9 cellular contexts compared by ENCODE assay signal in the genomic region with DNA sequence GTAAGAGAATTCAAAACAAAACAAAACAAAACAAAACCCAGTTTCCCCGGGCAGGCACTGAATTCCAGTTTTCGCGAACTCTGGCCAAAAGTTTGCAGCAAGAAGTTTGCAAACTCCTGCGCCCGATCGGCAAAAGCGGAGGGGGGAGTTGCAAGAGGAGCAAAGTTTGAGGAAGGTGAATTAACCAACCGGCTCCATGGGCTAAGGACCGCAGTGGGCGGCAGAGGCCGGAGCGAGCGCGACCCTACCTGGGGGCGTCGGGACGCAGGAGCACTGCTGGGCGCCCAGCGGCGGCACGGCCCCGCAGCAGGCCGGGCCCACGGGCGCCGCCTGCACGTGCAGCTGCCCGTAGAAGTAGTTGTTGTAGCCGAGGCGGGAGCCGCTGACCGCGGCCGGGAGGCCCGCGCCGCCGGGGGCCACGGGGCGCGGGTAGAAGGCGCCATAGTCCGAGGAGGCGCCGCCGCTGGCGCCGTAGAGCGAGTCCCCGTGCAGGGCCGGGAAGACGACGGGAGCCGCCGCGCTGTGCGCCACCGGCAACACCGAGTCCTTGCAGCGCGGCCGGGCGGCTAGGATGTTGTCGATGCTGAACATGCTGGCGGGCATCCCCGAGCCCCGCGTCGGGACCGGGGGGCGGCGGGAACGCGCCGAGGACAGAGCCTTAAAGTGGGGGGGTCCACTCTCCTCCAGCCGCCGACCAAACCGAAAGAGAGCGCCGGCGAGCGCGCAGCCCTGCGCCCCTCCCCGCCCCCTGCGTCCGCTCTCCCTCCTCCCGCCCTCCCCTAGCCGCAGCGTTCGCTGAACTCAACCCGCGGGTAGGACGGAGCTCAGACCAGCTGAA. TPM values are rescaled to one million over a fixed set of nuclear protein-coding genes. Genes with fewer than 3 reads are reported as not detected.
DNase-seq lines count a peak whose midpoint lies in the region; ATAC-seq lines count a peak whose summit lies in the region.
"Had no signal": no experiment of that assay in that cellular context is flagged by ENCODE, and none has a peak within 500 bp of the region (broad histone marks: within the 10 kb centered on the region; RNA-seq: fewer than 3 reads in every experiment).

GSC (minus strand) TSS at position 701 of the 838 bp plus-strand sequence; CDS start at position 603, 98 bp downstream.

- H4K91ac ChIP-seq in mesenchymal stem cell (ENCODE audit: low read length), result no peak within 1 kb of the TSS

- peak within 1 kb of the TSS; percentile 93 for H3K9ac ChIP-seq in mesenchymal stem cell (ENCODE audit: low read length)

- H3K79me1 ChIP-seq in mesenchymal stem cell (replicated peaks; ENCODE audit: low read length, poor library complexity, severe bottlenecking), result no peaks in the 10 kb centered on the region

- no peak within 1 kb of the TSS for H2BK5ac ChIP-seq in mesenchymal stem cell (ENCODE audit: low read depth, low read length, poor library complexity, severe bottlenecking)

- no peak for ATAC-seq in GM18858 (IDR thresholded peaks at IDR 0.05; ENCODE audit: unreplicated experiment)
- no peak for ATAC-seq in GM18873 (IDR thresholded peaks at IDR 0.05; ENCODE audit: low FRiP score, unreplicated experiment)

- H2BK15ac ChIP-seq in mesenchymal stem cell (ENCODE audit: low read depth, poor library complexity, severe bottlenecking), result no peak within 1 kb of the TSS

- H3K4me3 ChIP-seq in mesenchymal stem cell (ENCODE audit: insufficient read depth in 1 of 2, low read depth in 1 of 2, low read length in 2 of 2) (peak within 1 kb of the TSS; percentile 53 to 87), urinary bladder (ENCODE audit: low read depth, low read length) (peak within 1 kb of the TSS; percentile 42)

- H3K9me3 Mint-ChIP-seq in dendritic cell treated with granulocyte-macrophage colony-stimulating factor and Interleukin-4, amounts not matched to agents 40 ng/mL and 50 ng/mL, for 4 days, result no peaks in the 10 kb centered on the region

- H3K4me1 Mint-ChIP-seq in dendritic cell treated with granulocyte-macrophage colony-stimulating factor and Interleukin-4, amounts not matched to agents 40 ng/mL and 50 ng/mL, for 4 days (ENCODE audit: low read depth), result peaks cover 24% of the 10 kb centered on the region

- no peak within 1 kb of the TSS for H3K27ac ChIP-seq in mesenchymal stem cell (ENCODE audit: low read length, poor library complexity, severe bottlenecking)
- no peak within 1 kb of the TSS for H3K27ac ChIP-seq in urinary bladder (ENCODE audit: low read depth)

- no peak within 1 kb of the TSS for H3K27ac Mint-ChIP-seq in dendritic cell treated with granulocyte-macrophage colony-stimulating factor and Interleukin-4, amounts not matched to agents 40 ng/mL and 50 ng/mL, for 4 days

- no peak within 1 kb of the TSS for H2BK120ac ChIP-seq in mesenchymal stem cell (ENCODE audit: low read depth, low read length)

- H3K18ac ChIP-seq in mesenchymal stem cell (ENCODE audit: low read depth in 1 of 2, low read length in 2 of 2), result no peak within 1 kb of the TSS

- no peak within 1 kb of the TSS for H3K4ac ChIP-seq in mesenchymal stem cell (ENCODE audit: low read depth in 1 of 2, low read length in 2 of 2)

- intact Hi-C loops in dendritic cell treated with granulocyte-macrophage colony-stimulating factor and Interleukin-4, amounts not matched to agents 40 ng/mL and 50 ng/mL, for 4 days (cut with micrococcal nuclease), result no loop called here

- peak within 1 kb of the TSS; percentile 89 for H3K4me2 ChIP-seq in mesenchymal stem cell (ENCODE audit: low read length, poor library complexity, severe bottlenecking)

- H3K36me3 ChIP-seq in mesenchymal stem cell (ENCODE audit: control insufficient read depth in 1 of 2, insufficient read depth in 2 of 2, low read depth in 1 of 2, low read length in 2 of 2) (peaks cover 0 to 21% of the 10 kb centered on the region in 2 experiments), urinary bladder (ENCODE audit: insufficient read depth) (no peaks in the 10 kb centered on the region)

- H3K36me3 Mint-ChIP-seq in dendritic cell treated with granulocyte-macrophage colony-stimulating factor and Interleukin-4, amounts not matched to agents 40 ng/mL and 50 ng/mL, for 4 days (ENCODE audit: low read depth), result no peaks in the 10 kb centered on the region

- H4K8ac ChIP-seq in mesenchymal stem cell (ENCODE audit: low read length), result no peak within 1 kb of the TSS

- no peak within 1 kb of the TSS for H3K14ac ChIP-seq in mesenchymal stem cell (ENCODE audit: low read length in 2 of 2)

- no peak within 1 kb of the TSS for H2AK5ac ChIP-seq in mesenchymal stem cell (ENCODE audit: low read length, severe bottlenecking)

- H3K23ac ChIP-seq in mesenchymal stem cell (ENCODE audit: low read length in 2 of 2), result no peak within 1 kb of the TSS

- H3K9me3 ChIP-seq in mesenchymal stem cell (ENCODE audit: control insufficient read depth, low read length), result no peaks in the 10 kb centered on the region

- H2BK12ac ChIP-seq in mesenchymal stem cell (ENCODE audit: low read length in 2 of 2), result no peak within 1 kb of the TSS

- peak within 1 kb of the TSS; percentile 72 for H3K4me3 Mint-ChIP-seq in dendritic cell treated with granulocyte-macrophage colony-stimulating factor and Interleukin-4, amounts not matched to agents 40 ng/mL and 50 ng/mL, for 4 days

- 2% methylated on average over 68 of the region's 94 CpGs for WGBS in mesenchymal stem cell
- WGBS in urinary bladder, result under 1% methylated on average over 94 of the region's 94 CpGs

- peaks cover 91% of the 10 kb centered on the region for H3K27me3 Mint-ChIP-seq in dendritic cell treated with granulocyte-macrophage colony-stimulating factor and Interleukin-4, amounts not matched to agents 40 ng/mL and 50 ng/mL, for 4 days

- no peak within 1 kb of the TSS for H2AFZ ChIP-seq in mesenchymal stem cell (ENCODE audit: low read depth, low read length)

- H3K4me1 ChIP-seq in mesenchymal stem cell (ENCODE audit: control insufficient read depth, insufficient read depth, low read depth, low read length) (peaks cover 29% of the 10 kb centered on the region), urinary bladder (ENCODE audit: insufficient read depth) (no peaks in the 10 kb centered on the region)

- peak; percentile 38 for DNase-seq in EL
- peak; percentile 44 for DNase-seq in NCI-H510A treated with DMSO at 0.1 percent for 48 hours (lab: John Stamatoyannopoulos, UW)
- peak; percentile 16 for DNase-seq in mesenchymal stem cell
- no peak for DNase-seq in NCI-H2107 (lab: John Stamatoyannopoulos, UW)

- peaks cover 13 to 94% of the 10 kb centered on the region in 2 experiments for H3K27me3 ChIP-seq in mesenchymal stem cell (ENCODE audit: control insufficient read depth in 1 of 2, insufficient read depth in 1 of 2, low read length in 2 of 2)

RNA-seq across cellular contexts. Expression of gene GSC, which starts in this region (rescaled TPM):
- not detected for polyA plus RNA-seq in mesenchymal stem cell (2013, experiment 1 of 2)
- polyA plus RNA-seq in mesenchymal stem cell (2013, experiment 2 of 2), result not detected
- total RNA-seq in urinary bladder, result 0.79 TPM
- 0.35 TPM for polyA plus RNA-seq in urinary bladder
- total RNA-seq: T-helper 1 cell treated with Interleukin-12 subunit alpha and Interleukin-12 subunit beta and Interleukin-4 antibody, amounts not matched to agents 30 ng/mL and 1 ng/mL, for 36 hours had no signal
